1 cellular context compared by ENCODE assay signal in the genomic region with DNA sequence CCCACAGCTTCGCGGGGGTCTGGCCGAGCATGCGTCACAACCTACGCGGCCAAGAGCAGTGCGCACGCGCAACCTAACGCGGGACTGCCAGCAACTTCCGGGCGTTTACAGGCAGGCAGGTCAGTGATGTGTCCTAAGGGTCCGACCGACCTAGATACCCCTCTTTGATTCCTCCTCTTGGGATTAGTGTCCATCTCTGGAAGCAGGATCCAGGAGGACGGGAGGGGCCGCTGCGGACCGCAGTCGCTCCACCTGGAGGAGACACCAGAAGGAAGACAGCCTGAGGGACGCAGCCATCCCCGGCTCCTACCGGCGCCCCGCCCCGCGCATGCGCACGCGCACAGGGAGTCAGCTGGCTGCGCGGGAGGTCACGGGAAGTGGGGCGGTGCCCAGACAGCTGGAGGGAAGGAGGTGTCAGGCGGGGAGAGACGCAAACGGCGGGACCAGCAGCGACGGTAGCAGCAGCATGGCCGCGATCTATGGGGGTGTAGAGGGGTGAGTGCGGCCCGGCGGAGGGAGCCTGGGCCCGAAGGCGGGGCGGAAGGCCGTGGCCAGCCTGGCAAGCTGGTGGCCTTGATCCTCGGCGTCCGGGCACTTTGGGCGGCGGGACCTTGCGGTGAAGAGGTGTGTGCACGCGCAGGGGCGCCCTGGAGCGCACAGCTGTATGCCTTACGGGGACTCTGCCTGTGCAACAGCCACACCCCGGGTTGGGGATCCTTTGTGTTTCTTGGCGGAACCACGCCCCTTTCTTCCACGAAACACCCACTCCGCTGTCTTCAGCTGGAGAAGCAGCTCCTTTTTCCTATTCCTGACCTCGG.
TF ChIP-seq lines count a peak whose summit lies in the region.

Gene NAGK (plus strand): TSS at position 431 of the 818 bp plus-strand sequence. CDS start 36 bp downstream, at position 467.

TF ChIP-seq in HepG2, 621 proteins besides CTCF, POLR2A, EP300 and RAD21 (continued from another document and continues in another):
- TF ChIP-seq RERE (CRISPR knock-in tag; IDR thresholded peaks at IDR 0.05; ENCODE audit: low read depth) (peak; percentile 61), CEBPB (IDR thresholded peaks at IDR 0.05; ENCODE audit: borderline replicate concordance, low read depth, low read length) (no peak), ARID2 (CRISPR knock-in tag; IDR thresholded peaks at IDR 0.05; ENCODE audit: borderline replicate concordance) (peak; percentile 50; the same call in 1 of the 2 replicates), PPARG (CRISPR knock-in tag; conservative IDR thresholded peaks at IDR 0.05) (peak; percentile 69), TEAD3 (CRISPR knock-in tag; optimal IDR thresholded peaks at IDR 0.05; ENCODE audit: borderline replicate concordance) (peak; percentile 34), TMF1 (CRISPR knock-in tag; IDR thresholded peaks at IDR 0.05; ENCODE audit: low read depth) (peak; percentile 96), EEA1 (CRISPR knock-in tag; IDR thresholded peaks at IDR 0.05; ENCODE audit: borderline replicate concordance) (peak; percentile 83; the same call in 1 of the 2 replicates), HNF4A (CRISPR knock-in tag; IDR thresholded peaks at IDR 0.05) (peak; percentile 53; the same call in 1 of the 2 replicates), ZZZ3 (CRISPR knock-in tag; IDR thresholded peaks at IDR 0.05; ENCODE audit: borderline replicate concordance) (peak; percentile 94), SOX13 (IDR thresholded peaks at IDR 0.05) (no peak; the same call in 1 of the 2 replicates), SOX13 (CRISPR knock-in tag; conservative IDR thresholded peaks at IDR 0.05 in 1 of 2, IDR thresholded peaks at IDR 0.05 in 1 of 2) (peak in 1 of 2 experiments; percentile 63; a peak in 1 of 4 replicates), ZEB1 (IDR thresholded peaks at IDR 0.05; ENCODE audit: insufficient replicate concordance, low read depth) (no peak), ZNF180 (CRISPR knock-in tag; IDR thresholded peaks at IDR 0.05; ENCODE audit: borderline replicate concordance, low read depth) (peak; percentile 67; the same call in 1 of the 2 replicates), ATM (IDR thresholded peaks at IDR 0.05; ENCODE audit: borderline replicate concordance) (no peak), ZNF724P (CRISPR knock-in tag; IDR thresholded peaks at IDR 0.05; ENCODE audit: borderline replicate concordance) (peak; percentile 93; the same call in 1 of the 2 replicates), TP53 (CRISPR knock-in tag; conservative IDR thresholded peaks at IDR 0.05) (peak; percentile 53), YEATS2 (CRISPR knock-in tag; IDR thresholded peaks at IDR 0.05; ENCODE audit: borderline replicate concordance) (peak; percentile 96), ZNF44 (CRISPR knock-in tag; IDR thresholded peaks at IDR 0.05) (peak; percentile 94), ZNF33B (CRISPR knock-in tag; IDR thresholded peaks at IDR 0.05) (peak; percentile 92; the same call in 1 of the 2 replicates), HNRNPUL1 (IDR thresholded peaks at IDR 0.05; ENCODE audit: low read depth, low read length) (peak; percentile 42; the same call in 1 of the 2 replicates), ZNF598 (CRISPR knock-in tag; IDR thresholded peaks at IDR 0.05; ENCODE audit: borderline replicate concordance) (peak; percentile 99), NPAS2 (CRISPR knock-in tag; IDR thresholded peaks at IDR 0.05; ENCODE audit: borderline replicate concordance) (no peak), SUZ12 (IDR thresholded peaks at IDR 0.05; ENCODE audit: low read depth, low read length) (peak; percentile 27; the same call in 1 of the 2 replicates), CBX2 (IDR thresholded peaks at IDR 0.05; ENCODE audit: low read depth, low read length) (no peak), CBX2 (CRISPR knock-in tag; IDR thresholded peaks at IDR 0.05; ENCODE audit: low read depth) (peak; percentile 50; the same call in 1 of the 2 replicates), MEIS1 (CRISPR knock-in tag; IDR thresholded peaks at IDR 0.05; ENCODE audit: borderline replicate concordance) (peak; percentile 92; the same call in 1 of the 2 replicates), THYN1 (CRISPR knock-in tag; IDR thresholded peaks at IDR 0.05; ENCODE audit: borderline replicate concordance, low read depth) (peak; percentile 97; the same call in 1 of the 2 replicates), ZNF10 (CRISPR knock-in tag; IDR thresholded peaks at IDR 0.05; ENCODE audit: borderline replicate concordance, low read depth) (no peak), ZNF317 (CRISPR knock-in tag; IDR thresholded peaks at IDR 0.05) (peak; percentile 90), ARID4A (CRISPR knock-in tag; IDR thresholded peaks at IDR 0.05; ENCODE audit: borderline replicate concordance) (peak; percentile 100), ZNF441 (CRISPR knock-in tag; IDR thresholded peaks at IDR 0.05; ENCODE audit: borderline replicate concordance) (peak; percentile 90; the same call in 1 of the 2 replicates), SPEN (CRISPR knock-in tag; IDR thresholded peaks at IDR 0.05; ENCODE audit: low read depth) (peak; percentile 96), ZNF616 (CRISPR knock-in tag; IDR thresholded peaks at IDR 0.05; ENCODE audit: low read depth) (peak; percentile 88; the same call in 1 of the 2 replicates), RCOR2 (CRISPR knock-in tag; IDR thresholded peaks at IDR 0.05) (0 out of 2 replicates have a peak, but pooled peaks have one; percentile 62), ZFP90 (CRISPR knock-in tag; IDR thresholded peaks at IDR 0.05; ENCODE audit: borderline replicate concordance) (peak; percentile 98), ZNF446 (CRISPR knock-in tag; IDR thresholded peaks at IDR 0.05) (peak; percentile 98), TARDBP (CRISPR knock-in tag; IDR thresholded peaks at IDR 0.05) (peak; percentile 95), ZSCAN5A (CRISPR knock-in tag; IDR thresholded peaks at IDR 0.05; ENCODE audit: borderline replicate concordance) (peak; percentile 94), MLLT10 (CRISPR knock-in tag; IDR thresholded peaks at IDR 0.05) (no peak), ZMAT5 (CRISPR knock-in tag; IDR thresholded peaks at IDR 0.05; ENCODE audit: borderline replicate concordance, low read depth) (no peak), NR2C2 (CRISPR knock-in tag; IDR thresholded peaks at IDR 0.05; ENCODE audit: borderline replicate concordance) (peak; percentile 93)
- TF ChIP-seq, protein P1, sequence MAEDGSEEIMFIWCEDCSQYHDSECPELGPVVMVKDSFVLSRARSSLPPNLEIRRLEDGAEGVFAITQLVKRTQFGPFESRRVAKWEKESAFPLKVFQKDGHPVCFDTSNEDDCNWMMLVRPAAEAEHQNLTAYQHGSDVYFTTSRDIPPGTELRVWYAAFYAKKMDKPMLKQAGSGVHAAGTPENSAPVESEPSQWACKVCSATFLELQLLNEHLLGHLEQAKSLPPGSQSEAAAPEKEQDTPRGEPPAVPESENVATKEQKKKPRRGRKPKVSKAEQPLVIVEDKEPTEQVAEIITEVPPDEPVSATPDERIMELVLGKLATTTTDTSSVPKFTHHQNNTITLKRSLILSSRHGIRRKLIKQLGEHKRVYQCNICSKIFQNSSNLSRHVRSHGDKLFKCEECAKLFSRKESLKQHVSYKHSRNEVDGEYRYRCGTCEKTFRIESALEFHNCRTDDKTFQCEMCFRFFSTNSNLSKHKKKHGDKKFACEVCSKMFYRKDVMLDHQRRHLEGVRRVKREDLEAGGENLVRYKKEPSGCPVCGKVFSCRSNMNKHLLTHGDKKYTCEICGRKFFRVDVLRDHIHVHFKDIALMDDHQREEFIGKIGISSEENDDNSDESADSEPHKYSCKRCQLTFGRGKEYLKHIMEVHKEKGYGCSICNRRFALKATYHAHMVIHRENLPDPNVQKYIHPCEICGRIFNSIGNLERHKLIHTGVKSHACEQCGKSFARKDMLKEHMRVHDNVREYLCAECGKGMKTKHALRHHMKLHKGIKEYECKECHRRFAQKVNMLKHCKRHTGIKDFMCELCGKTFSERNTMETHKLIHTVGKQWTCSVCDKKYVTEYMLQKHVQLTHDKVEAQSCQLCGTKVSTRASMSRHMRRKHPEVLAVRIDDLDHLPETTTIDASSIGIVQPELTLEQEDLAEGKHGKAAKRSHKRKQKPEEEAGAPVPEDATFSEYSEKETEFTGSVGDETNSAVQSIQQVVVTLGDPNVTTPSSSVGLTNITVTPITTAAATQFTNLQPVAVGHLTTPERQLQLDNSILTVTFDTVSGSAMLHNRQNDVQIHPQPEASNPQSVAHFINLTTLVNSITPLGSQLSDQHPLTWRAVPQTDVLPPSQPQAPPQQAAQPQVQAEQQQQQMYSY (CRISPR knock-in tag; IDR thresholded peaks at IDR 0.05): peak; percentile 68; the same call in 1 of the 2 replicates
- TF ChIP-seq, protein P2, sequence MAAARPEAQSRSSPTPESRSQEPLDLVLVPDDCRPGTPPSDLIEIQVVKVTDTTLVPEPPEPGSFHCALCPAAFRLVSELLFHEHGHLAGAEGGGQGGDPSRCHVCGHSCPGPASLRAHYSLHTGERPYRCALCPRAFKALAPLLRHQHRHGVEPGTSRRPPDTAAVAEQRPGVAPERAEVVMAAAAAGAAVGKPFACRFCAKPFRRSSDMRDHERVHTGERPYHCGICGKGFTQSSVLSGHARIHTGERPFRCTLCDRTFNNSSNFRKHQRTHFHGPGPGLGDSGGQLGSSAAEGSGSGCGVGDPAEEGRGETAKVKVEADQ (CRISPR knock-in tag; IDR thresholded peaks at IDR 0.05; ENCODE audit: borderline replicate concordance): peak; percentile 99
